In the genomic region with DNA sequence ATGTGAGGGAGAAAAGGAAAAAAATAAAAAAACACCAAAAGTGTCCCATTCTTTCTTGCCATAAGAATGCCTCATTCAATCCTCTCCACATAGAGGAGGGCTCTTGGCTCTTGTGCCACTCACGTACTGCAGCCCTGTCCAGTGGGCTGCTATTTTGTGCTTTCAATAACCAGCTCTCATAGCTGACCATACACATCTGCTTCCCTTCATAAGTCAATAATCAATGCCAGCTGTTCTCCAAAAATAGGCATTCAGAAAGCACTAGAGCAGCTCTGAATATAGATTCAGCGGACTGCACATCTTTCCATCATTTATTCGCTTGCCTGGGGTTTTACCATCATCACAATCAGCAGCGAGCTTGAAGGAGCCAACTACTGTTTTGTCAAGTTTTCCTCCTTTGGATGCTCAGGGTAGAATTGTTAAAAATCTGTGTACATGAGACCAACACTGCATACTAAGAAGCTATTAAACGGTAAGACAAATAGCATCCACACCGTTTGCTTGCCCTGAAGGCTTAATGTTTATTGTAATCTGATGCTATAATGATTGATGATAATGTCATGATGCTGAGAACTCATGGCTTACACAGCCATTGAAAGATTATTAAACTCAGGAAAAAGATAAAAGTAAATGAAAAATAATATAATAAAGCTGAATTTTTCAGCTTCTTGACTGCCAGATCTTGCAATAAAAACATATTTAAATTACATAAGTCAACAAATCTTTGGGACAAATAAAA, we compare ENCODE assay signal across 15 cellular contexts.
DNase-seq lines count a peak whose midpoint lies in the region; TF ChIP-seq lines count a peak whose summit lies in the region.
"Had no signal": no experiment of that assay in that cellular context is flagged by ENCODE, and none has a peak within 500 bp of the region (broad histone marks: within the 10 kb centered on the region; RNA-seq: fewer than 3 reads in every experiment).

No MANE protein-coding gene starts in this region.

- intact Hi-C loops in A673 (cut with micrococcal nuclease; ENCODE audit: unreplicated experiment): no loop called here

- peak in 1 of 2 experiments; percentile 67; a peak in 2 of 4 replicates for TF ChIP-seq EP300 in SK-N-SH (IDR thresholded peaks at IDR 0.05; ENCODE audit: borderline replicate concordance in 1 of 2, low read depth in 1 of 2, low read length in 1 of 2)

- H3K9me3 ChIP-seq in A673 (ENCODE audit: low read depth, low read length, poor library complexity, severe bottlenecking): no peaks in the 10 kb centered on the region
- H3K9me3 ChIP-seq in SK-N-SH: no peaks in the 10 kb centered on the region
- H3K9me3 ChIP-seq: esophagus squamous epithelium, spleen, upper lobe of left lung had no signal

- no peak overlapping the region for H2AFZ ChIP-seq in SK-N-SH (ENCODE audit: low read depth)

- POLR2A ChIA-PET in A673 (lab: Charles Lee; ENCODE audit: low non-redundant PET): interaction anchor here (0.5 to 0.8 kb wide), 3 partner anchors 65 to 449 kb away, joined by 3 to 4 read pairs (median 4); no protein-coding TSS in a partner anchor
- POLR2A ChIA-PET in SK-N-SH (lab: Yijun Ruan, JAX): interaction anchor here (0.9 to 1.3 kb wide), 4 partner anchors 56 to 882 kb away, joined by 3 to 5 read pairs (median 4); no protein-coding TSS in a partner anchor
- POLR2A ChIA-PET in RWPE1 (lab: Yijun Ruan, JAX; ENCODE audit: low non-redundant PET): no interaction called here

- H3K27me3 ChIP-seq in A673 (replicated peaks; ENCODE audit: insufficient read depth, low read depth, low read length, poor library complexity) (no peaks in the 10 kb centered on the region), SK-N-SH (ENCODE audit: insufficient read depth) (no peaks in the 10 kb centered on the region)
- H3K27me3 ChIP-seq: esophagus squamous epithelium, spleen, upper lobe of left lung had no signal

- H3K36me3 ChIP-seq in A673 (ENCODE audit: insufficient read depth, low read length, poor library complexity, severe bottlenecking): no peaks in the 10 kb centered on the region
- no peaks in the 10 kb centered on the region for H3K36me3 ChIP-seq in SK-N-SH (replicated peaks in 1 of 2; ENCODE audit: control insufficient read depth in 1 of 2, insufficient read depth in 2 of 2, low read length in 1 of 2)
- H3K36me3 ChIP-seq: upper lobe of left lung had no signal

- peak; percentile 11 for DNase-seq in A673 (ENCODE audit: low spot score)
- DNase-seq in NCI-H1105 treated with DMSO at 0.1 percent for 48 hours (lab: John Stamatoyannopoulos, UW): peak; percentile 34
- peak; percentile 55 for DNase-seq in SK-N-SH
- peak; percentile 84 for DNase-seq in fibroblast of peridontal ligament (ENCODE audit: extremely low read depth)
- no peak for DNase-seq in RWPE1 (ENCODE audit: low spot score)
- DNase-seq in kidney tubule cell (ENCODE audit: low spot score): no peak
- DNase-seq in SW 1271 (lab: John Stamatoyannopoulos, UW): no peak
- no peak for DNase-seq in GM19240 (ENCODE audit: insufficient read length, low spot score)
- DNase-seq: ACHN; activated effector memory CD4-positive, alpha-beta T cell treated with anti-CD3 and anti-CD28 coated beads, Interleukin-2, amount 50 U/mL, for 16 hours; esophagus squamous epithelium; naive B cell; posterior cingulate gyrus; spleen; upper lobe of left lung had no signal

- no peaks in the 10 kb centered on the region for H3K79me2 ChIP-seq in SK-N-SH (ENCODE audit: insufficient read depth)

- H3K4me1 ChIP-seq in A673 (ENCODE audit: insufficient read depth, low read length, poor library complexity, severe bottlenecking): peaks cover 82% of the 10 kb centered on the region
- peaks cover 54 to 71% of the 10 kb centered on the region in 2 experiments for H3K4me1 ChIP-seq in SK-N-SH (ENCODE audit: control insufficient read depth in 1 of 2, insufficient read depth in 2 of 2, low read depth in 1 of 2, low read length in 1 of 2)

- WGBS in SK-N-SH (ENCODE audit: low lambda C conversion rate): 42% methylated on average over 6 of the region's 6 CpGs

- no peaks in the 10 kb centered on the region for H3K9me2 ChIP-seq in SK-N-SH

- H3K9ac ChIP-seq in SK-N-SH: no peak overlapping the region

- peak; percentile 40 for TF ChIP-seq RAD21 in SK-N-SH (IDR thresholded peaks at IDR 0.05; ENCODE audit: low read length)

- CTCF ChIA-PET in A673 (lab: Charles Lee): no interaction called here
- CTCF ChIA-PET in SK-N-SH (lab: Yijun Ruan, JAX): interaction anchor here (0.7 to 2.6 kb wide), 8 partner anchors 21 to 281 kb away, joined by 3 to 14 read pairs (median 3); no protein-coding TSS in a partner anchor
- CTCF ChIA-PET in RWPE1 (lab: Yijun Ruan, JAX): interaction anchor here (0.6 kb wide), 1 partner anchor 940 kb away, joined by 3 read pairs; no protein-coding TSS in a partner anchor

- TF ChIP-seq CTCF in A673 (conservative IDR thresholded peaks at IDR 0.05; ENCODE audit: low read depth, low read length): no peak
- no peak for TF ChIP-seq CTCF in SK-N-SH (IDR thresholded peaks at IDR 0.05)
- no peak for TF ChIP-seq CTCF in RWPE1 (conservative IDR thresholded peaks at IDR 0.05; ENCODE audit: low read depth)

- peaks cover 39% of the 10 kb centered on the region for H3F3A ChIP-seq in SK-N-SH (replicated peaks; ENCODE audit: insufficient read depth)

- BruUV-seq in A673 (replicated peaks; lab: Mats Ljungman, UMichigan): no TSS peak

- H4K20me1 ChIP-seq in SK-N-SH (ENCODE audit: insufficient read depth): no peaks in the 10 kb centered on the region

- H3K4me3 ChIP-seq in A673 (ENCODE audit: low read depth, low read length, poor library complexity, severe bottlenecking): no peak overlapping the region
- H3K4me3 ChIP-seq in SK-N-SH (ENCODE audit: low read depth in 2 of 2, low read length in 1 of 2): peak overlapping the region in 1 of 2 experiments; percentile 12; a peak in 1 of 4 replicates
- H3K4me3 ChIP-seq: esophagus squamous epithelium, spleen, upper lobe of left lung had no signal

- H3K27ac ChIP-seq in A673 (ENCODE audit: low read depth, low read length, poor library complexity, severe bottlenecking) (no peak overlapping the region), SK-N-SH (ENCODE audit: low read depth in 2 of 2, low read length in 1 of 2) (peak overlapping the region; percentile 73 to 95; a peak in 3 of 4 replicates), RWPE1 (no peak overlapping the region)
- H3K27ac ChIP-seq: esophagus squamous epithelium, spleen, upper lobe of left lung had no signal

- peak overlapping the region; percentile 61; the same call in 1 of the 2 replicates for H3K4me2 ChIP-seq in SK-N-SH

TF ChIP-seq in SK-N-SH, 30 proteins besides CTCF, POLR2A, EP300 and RAD21 (continues in another document):
- TF ChIP-seq GATA2 (CRISPR knock-in tag; IDR thresholded peaks at IDR 0.05) (peak; percentile 64), RFX5 (IDR thresholded peaks at IDR 0.05; ENCODE audit: low read length) (no peak), TCF12 (IDR thresholded peaks at IDR 0.05) (peak; percentile 88), MXI1 (IDR thresholded peaks at IDR 0.05; ENCODE audit: low read depth, low read length) (peak; percentile 64), SIN3A (IDR thresholded peaks at IDR 0.05; ENCODE audit: borderline replicate concordance, low read depth, low read length) (no peak), EZH2phosphoT487 (IDR thresholded peaks at IDR 0.05; ENCODE audit: borderline replicate concordance, low read depth) (no peak), RCOR1 (IDR thresholded peaks at IDR 0.05; ENCODE audit: low read length) (peak; percentile 74; the same call in 1 of the 2 replicates), NRF1 (IDR thresholded peaks at IDR 0.05; ENCODE audit: low read depth, low read length) (no peak), YY1 (IDR thresholded peaks at IDR 0.05; ENCODE audit: low read depth) (no peak), ELF1 (IDR thresholded peaks at IDR 0.05) (no peak)
- TF ChIP-seq, protein P1, sequence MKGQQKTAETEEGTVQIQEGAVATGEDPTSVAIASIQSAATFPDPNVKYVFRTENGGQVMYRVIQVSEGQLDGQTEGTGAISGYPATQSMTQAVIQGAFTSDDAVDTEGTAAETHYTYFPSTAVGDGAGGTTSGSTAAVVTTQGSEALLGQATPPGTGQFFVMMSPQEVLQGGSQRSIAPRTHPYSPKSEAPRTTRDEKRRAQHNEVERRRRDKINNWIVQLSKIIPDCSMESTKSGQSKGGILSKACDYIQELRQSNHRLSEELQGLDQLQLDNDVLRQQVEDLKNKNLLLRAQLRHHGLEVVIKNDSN (IDR thresholded peaks at IDR 0.05; ENCODE audit: borderline replicate concordance, low read depth): no peak
- TF ChIP-seq, protein P2, sequence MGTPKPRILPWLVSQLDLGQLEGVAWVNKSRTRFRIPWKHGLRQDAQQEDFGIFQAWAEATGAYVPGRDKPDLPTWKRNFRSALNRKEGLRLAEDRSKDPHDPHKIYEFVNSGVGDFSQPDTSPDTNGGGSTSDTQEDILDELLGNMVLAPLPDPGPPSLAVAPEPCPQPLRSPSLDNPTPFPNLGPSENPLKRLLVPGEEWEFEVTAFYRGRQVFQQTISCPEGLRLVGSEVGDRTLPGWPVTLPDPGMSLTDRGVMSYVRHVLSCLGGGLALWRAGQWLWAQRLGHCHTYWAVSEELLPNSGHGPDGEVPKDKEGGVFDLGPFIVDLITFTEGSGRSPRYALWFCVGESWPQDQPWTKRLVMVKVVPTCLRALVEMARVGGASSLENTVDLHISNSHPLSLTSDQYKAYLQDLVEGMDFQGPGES (IDR thresholded peaks at IDR 0.05; ENCODE audit: low read depth, low read length): no peak
- TF ChIP-seq, protein P3, sequence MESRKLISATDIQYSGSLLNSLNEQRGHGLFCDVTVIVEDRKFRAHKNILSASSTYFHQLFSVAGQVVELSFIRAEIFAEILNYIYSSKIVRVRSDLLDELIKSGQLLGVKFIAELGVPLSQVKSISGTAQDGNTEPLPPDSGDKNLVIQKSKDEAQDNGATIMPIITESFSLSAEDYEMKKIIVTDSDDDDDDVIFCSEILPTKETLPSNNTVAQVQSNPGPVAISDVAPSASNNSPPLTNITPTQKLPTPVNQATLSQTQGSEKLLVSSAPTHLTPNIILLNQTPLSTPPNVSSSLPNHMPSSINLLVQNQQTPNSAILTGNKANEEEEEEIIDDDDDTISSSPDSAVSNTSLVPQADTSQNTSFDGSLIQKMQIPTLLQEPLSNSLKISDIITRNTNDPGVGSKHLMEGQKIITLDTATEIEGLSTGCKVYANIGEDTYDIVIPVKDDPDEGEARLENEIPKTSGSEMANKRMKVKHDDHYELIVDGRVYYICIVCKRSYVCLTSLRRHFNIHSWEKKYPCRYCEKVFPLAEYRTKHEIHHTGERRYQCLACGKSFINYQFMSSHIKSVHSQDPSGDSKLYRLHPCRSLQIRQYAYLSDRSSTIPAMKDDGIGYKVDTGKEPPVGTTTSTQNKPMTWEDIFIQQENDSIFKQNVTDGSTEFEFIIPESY (IDR thresholded peaks at IDR 0.05; ENCODE audit: borderline replicate concordance, low read depth): no peak

Comparison
In these comparisons a context has a peak if more than half of its experiments do, and no peak if none do; other contexts are left out.
1. DNase-seq: peak in A673 (single experiment), NCI-H1105 treated with DMSO at 0.1 percent for 48 hours (single experiment), SK-N-SH (single experiment) and fibroblast of peridontal ligament (single experiment); none in RWPE1 (single experiment), kidney tubule cell (single experiment), SW 1271 (0 of 2) and GM19240 (single experiment).
2. H3K27ac ChIP-seq: peak in SK-N-SH (2 of 2); none in A673 (single experiment) and RWPE1 (single experiment).